Comparison of ENCODE assay signal across 1 cellular context in genomic region chr16:68993421-68993820, GRCh38.
A peak's percentile ranks its signal among the peaks of the same experiment; 100 is the strongest.
TF ChIP-seq lines count a peak whose summit lies in the region.

No MANE protein-coding gene starts in this region.

TF ChIP-seq in HCT116, 20 proteins besides CTCF, POLR2A, EP300 and RAD21:
- TF ChIP-seq TCF7L2 (IDR thresholded peaks at IDR 0.05; ENCODE audit: borderline replicate concordance, extremely low read depth, insufficient read depth, insufficient read length): no peak
- peak; percentile 8; the same call in 1 of the 2 replicates for TF ChIP-seq CBX3 (IDR thresholded peaks at IDR 0.05; ENCODE audit: low read depth)
- TF ChIP-seq JUND (IDR thresholded peaks at IDR 0.05): no peak
TF ChIP-seq in HCT116: peak in this region for 1.
